Comparison of ENCODE assay signal across 1 cellular context in the genomic region with DNA sequence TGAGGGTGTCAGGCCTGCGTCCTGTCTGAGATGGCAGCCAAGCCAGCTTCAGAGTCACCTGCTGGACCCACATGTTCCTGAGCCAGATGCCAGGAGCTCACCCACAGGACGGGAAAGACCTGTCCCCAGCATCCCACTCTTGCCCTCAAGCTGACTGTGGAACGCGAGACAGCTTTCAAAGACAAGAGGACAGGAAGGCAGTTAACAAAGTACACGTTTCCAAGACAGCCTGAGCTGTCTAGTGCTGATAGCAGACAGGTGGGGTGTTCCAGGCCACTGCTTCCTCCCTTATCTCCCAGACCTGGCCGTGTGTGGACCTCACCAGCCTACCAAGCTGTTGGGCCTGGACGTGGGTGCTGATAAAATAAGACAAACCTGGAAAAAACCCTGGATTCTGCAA.
TF ChIP-seq lines count a peak whose summit lies in the region.

No MANE protein-coding gene starts in this region.

TF ChIP-seq in IMR-90, 13 proteins besides CTCF, POLR2A, EP300 and RAD21 (continued from another document):
- TF ChIP-seq ELK1 (IDR thresholded peaks at IDR 0.05; ENCODE audit: borderline replicate concordance, low read depth, low read length): no peak
- no peak for TF ChIP-seq RFX5 (IDR thresholded peaks at IDR 0.05; ENCODE audit: low read depth, low read length)
- no peak for TF ChIP-seq MAZ (IDR thresholded peaks at IDR 0.05; ENCODE audit: borderline replicate concordance, low read depth, low read length)
- no peak for TF ChIP-seq RCOR1 (IDR thresholded peaks at IDR 0.05; ENCODE audit: insufficient replicate concordance, low read length)
- TF ChIP-seq BHLHE40 (IDR thresholded peaks at IDR 0.05; ENCODE audit: low read depth, low read length): no peak
- no peak for TF ChIP-seq MXI1 (IDR thresholded peaks at IDR 0.05; ENCODE audit: borderline replicate concordance, low read depth, low read length)
- TF ChIP-seq CEBPB (IDR thresholded peaks at IDR 0.05; ENCODE audit: low read depth, low read length): no peak
- TF ChIP-seq MAFK (IDR thresholded peaks at IDR 0.05; ENCODE audit: low read depth, low read length): no peak
- TF ChIP-seq FOS (IDR thresholded peaks at IDR 0.05; ENCODE audit: low read depth, low read length): no peak
- TF ChIP-seq NFE2L2 (IDR thresholded peaks at IDR 0.05; ENCODE audit: low read depth, low read length): no peak
- no peak for TF ChIP-seq USF2 (IDR thresholded peaks at IDR 0.05; ENCODE audit: low read depth, low read length)
TF ChIP-seq in IMR-90: peak in this region for 0.
